8 cellular contexts compared by ENCODE assay signal in genomic region chr12:47741340-47741703, GRCh38. TPM values are rescaled to one million over a fixed set of nuclear protein-coding genes. Genes with fewer than 3 reads are reported as not detected.
DNase-seq lines count a peak whose midpoint lies in the region; ATAC-seq and TF ChIP-seq lines count a peak whose summit lies in the region.

No MANE protein-coding gene starts in this region.

- CTCF ChIA-PET in CD8-positive, alpha-beta memory T cell (lab: Charles Lee): interaction anchor here (1.3 to 9.6 kb wide), 15 partner anchors 11 to 222 kb away, joined by 3 to 414 read pairs (median 10); partner anchors contain the start of genes ENDOU, HDAC7, RAPGEF3 and RPAP3

- H3K4me3 Mint-ChIP-seq in CD8-positive, alpha-beta memory T cell: peak overlapping the region in 5 of 7 donors; percentile 9 to 40 (median 12)

- H3K27me3 ChIP-seq in CD8-positive, alpha-beta memory T cell (ENCODE audit: insufficient read depth, low read length, poor library complexity, severe bottlenecking): no peaks in the 10 kb centered on the region
- H3K27me3 ChIP-seq in kidney epithelial cell (ENCODE audit: control insufficient read depth, insufficient read depth, low read length): peaks cover 8% of the 10 kb centered on the region

- no peaks in the 10 kb centered on the region for H3K9me3 ChIP-seq in CD8-positive, alpha-beta memory T cell (ENCODE audit: low read length)

- POLR2A ChIA-PET in CD8-positive, alpha-beta memory T cell (lab: Charles Lee): interaction anchor here (1.7 kb wide), 1 partner anchor 25 kb away, joined by 7 read pairs; no protein-coding TSS in a partner anchor

- no peak for ATAC-seq in GM21619 (IDR thresholded peaks at IDR 0.05; ENCODE audit: unreplicated experiment)

- peaks cover 21% of the 10 kb centered on the region for H3K4me1 ChIP-seq in CD8-positive, alpha-beta memory T cell (ENCODE audit: insufficient read depth, low read length)

- peaks cover 5 to 18% of the 10 kb centered on the region in 2 donors for H3K27me3 Mint-ChIP-seq in CD8-positive, alpha-beta memory T cell

- H3K36me3 Mint-ChIP-seq in CD8-positive, alpha-beta memory T cell: no peaks in the 10 kb centered on the region

- peaks cover 19 to 37% (median 26%) of the 10 kb centered on the region in 3 donors for H3K4me1 Mint-ChIP-seq in CD8-positive, alpha-beta memory T cell

- H3K36me3 ChIP-seq in CD8-positive, alpha-beta memory T cell (ENCODE audit: insufficient read depth, low read length): no peaks in the 10 kb centered on the region
- no peaks in the 10 kb centered on the region for H3K36me3 ChIP-seq in kidney epithelial cell (ENCODE audit: control insufficient read depth, insufficient read depth, low read length)

- peak overlapping the region in 6 of 8 donors; percentile 4 to 83 (median 38) for H3K27ac Mint-ChIP-seq in CD8-positive, alpha-beta memory T cell

- peak; percentile 50 to 87 (median 76) for DNase-seq in CD8-positive, alpha-beta memory T cell
- DNase-seq in HUDEP-2 (lab: John Stamatoyannopoulos, UW; ENCODE audit: unreplicated experiment in 76 of 76) (peak in 74 of 76 experiments; percentile 32 to 92 (median 80)), kidney epithelial cell (ENCODE audit: low read depth) (peak; percentile 39), GOT3 (lab: John Stamatoyannopoulos, UW) (no peak)
- DNase-seq in activated naive CD4-positive, alpha-beta T cell treated with anti-CD3 and anti-CD28 coated beads, Interleukin-2, amount 50 U/mL, for 16 hours: peak; percentile 24
- peak; percentile 33 to 45 for DNase-seq in stimulated activated CD8-positive, alpha-beta memory T cell treated with anti-CD3 and anti-CD28 coated beads, Interleukin-2, amount 100 ng/mL, for 1 hour (ENCODE audit: low read depth in 2 of 2)

- no peak overlapping the region for H3K4me3 ChIP-seq in CD8-positive, alpha-beta memory T cell (ENCODE audit: low read length)
- H3K4me3 ChIP-seq in kidney epithelial cell (ENCODE audit: low read depth, low read length): no peak overlapping the region

- no peaks in the 10 kb centered on the region for H3K9me3 Mint-ChIP-seq in CD8-positive, alpha-beta memory T cell

- TF ChIP-seq POLR2A in Raji (IDR thresholded peaks at IDR 0.05; ENCODE audit: insufficient read depth, low read depth, low read length): 0 out of 2 replicates have a peak, but pooled peaks have one; percentile 8

- no peak overlapping the region for H3K27ac ChIP-seq in CD8-positive, alpha-beta memory T cell (ENCODE audit: low read depth, low read length)

- TF ChIP-seq CTCF in kidney epithelial cell (IDR thresholded peaks at IDR 0.05; ENCODE audit: insufficient read depth, low read length, poor library complexity, severe bottlenecking): no peak

RNA-seq across cellular contexts. Expression of gene ENDOU, which starts 16.0 kb away (rescaled TPM):
- total RNA-seq in CD8-positive, alpha-beta memory T cell: not detected
- polyA plus RNA-seq in CD8-positive, alpha-beta memory T cell: not detected
- not detected in 2 replicates for total RNA-seq in kidney epithelial cell

RNA-seq across cellular contexts. Expression of gene RAPGEF3, which starts 17.4 kb away (rescaled TPM):
- 1 to 10 TPM in 1 of 2 experiments, under 1 TPM in 1; 0.95 to 1.1 TPM for total RNA-seq in CD8-positive, alpha-beta memory T cell
- 0.15 TPM for polyA plus RNA-seq in CD8-positive, alpha-beta memory T cell
- 8.7 and 14.3 TPM in 2 replicates for total RNA-seq in kidney epithelial cell

RNA-seq across cellular contexts. Expression of gene SLC48A1, which starts 31.7 kb away (rescaled TPM):
- total RNA-seq in CD8-positive, alpha-beta memory T cell: 10 to 100 TPM; 10.9 to 11.5 TPM
- 9.1 TPM for polyA plus RNA-seq in CD8-positive, alpha-beta memory T cell
- total RNA-seq in kidney epithelial cell: 18.5 and 26.5 TPM in 2 replicates

RNA-seq across cellular contexts. Expression of gene RPAP3, which starts 35.5 kb away (rescaled TPM):
- total RNA-seq in CD8-positive, alpha-beta memory T cell: 10 to 100 TPM; 54.0 to 58.1 TPM
- 35.3 TPM for polyA plus RNA-seq in CD8-positive, alpha-beta memory T cell
- 15.7 and 27.7 TPM in 2 replicates for total RNA-seq in kidney epithelial cell
